9 cellular contexts compared by ENCODE assay signal in genomic region chr20:53752971-53753879, GRCh38.
A peak's percentile ranks its signal among the peaks of the same experiment; 100 is the strongest.
DNase-seq lines count a peak whose midpoint lies in the region; ATAC-seq, FAIRE-seq and TF ChIP-seq lines count a peak whose summit lies in the region.
"Had no signal": no experiment of that assay in that cellular context is flagged by ENCODE, and none has a peak within 500 bp of the region (broad histone marks: within the 10 kb centered on the region; RNA-seq: fewer than 3 reads in every experiment).

No MANE protein-coding gene starts in this region.

- H3K27ac Mint-ChIP-seq in Caco-2 (ENCODE audit: unreplicated experiment) (peak overlapping the region; percentile 91), naive B cell (peak overlapping the region in 4 of 6 donors; percentile 41 to 94 (median 73))

- H3K4me2 ChIP-seq in GM12878 (ENCODE audit: control insufficient read depth, insufficient read depth): no peak overlapping the region

- H2AFZ ChIP-seq in GM12878 (ENCODE audit: control insufficient read depth, low read depth, low read length): no peak overlapping the region

- BruUV-seq in Caco-2 (replicated peaks; lab: Mats Ljungman, UMichigan) (no TSS peak), GM12878 (replicated peaks; lab: Mats Ljungman, UMichigan) (no TSS peak)

- POLR2A ChIA-PET in Caco-2 (lab: Charles Lee): interaction anchor here (1.2 kb wide), 1 partner anchor 15 kb away, joined by 8 read pairs; no protein-coding TSS in a partner anchor
- POLR2A ChIA-PET in GM12878 (lab: Charles Lee): interaction anchor here (0.6 to 2.4 kb wide), 8 partner anchors 11 to 118 kb away, joined by 3 to 11 read pairs (median 4); no protein-coding TSS in a partner anchor

- no peak for FAIRE-seq in GM12878 (lab: Jason Lieb, UNC)

- DNase-seq in Caco-2: no peak
- DNase-seq in GM12878 (ENCODE audit: low read depth, low spot score): no peak
- DNase-seq in naive B cell: no peak
- DNase-seq in HuH-7 (ENCODE audit: low spot score): no peak
- no peak for DNase-seq in glomerular visceral epithelial cell (ENCODE audit: extremely low spot score)
- DNase-seq in epidermal melanocyte (ENCODE audit: insufficient read length, low spot score): no peak
- DNase-seq: left cardiac atrium had no signal

- peak overlapping the region; percentile 44 for H3K4me3 Mint-ChIP-seq in Caco-2 (ENCODE audit: unreplicated experiment)
- peak overlapping the region in 1 of 8 donors; percentile 61 for H3K4me3 Mint-ChIP-seq in naive B cell

- no peak for TF ChIP-seq POLR2A in GM12878 (IDR thresholded peaks at IDR 0.05; ENCODE audit: low read depth, low read length)

- no peaks in the 10 kb centered on the region for H3K9me3 Mint-ChIP-seq in Caco-2 (ENCODE audit: unreplicated experiment)
- H3K9me3 Mint-ChIP-seq in naive B cell: no peaks in the 10 kb centered on the region

- TF ChIP-seq CTCF in Caco-2 (IDR thresholded peaks at IDR 0.05; ENCODE audit: insufficient read depth in 1 of 2, low read depth in 1 of 2, low read length in 1 of 2, severe bottlenecking in 1 of 2, unreplicated experiment in 1 of 2): no peak
- TF ChIP-seq CTCF in GM12878 (IDR thresholded peaks at IDR 0.05 in 2 of 3, conservative IDR thresholded peaks at IDR 0.05 in 1 of 3; ENCODE audit: control insufficient read depth in 2 of 3, extremely low read depth in 1 of 3, insufficient read depth in 1 of 3, low read depth in 3 of 3, low read length in 3 of 3): no peak

- no peak overlapping the region for H3K9ac ChIP-seq in GM12878 (ENCODE audit: control insufficient read depth, insufficient read depth, low read length)

- H3K36me3 Mint-ChIP-seq in Caco-2 (ENCODE audit: insufficient read depth, unreplicated experiment): peaks cover 5% of the 10 kb centered on the region
- H3K36me3 Mint-ChIP-seq in naive B cell: no peaks in the 10 kb centered on the region

- in situ Hi-C loops in GM12878 (cut with MboI): no loop called here

- peaks cover 66% of the 10 kb centered on the region for H3K4me1 ChIP-seq in Caco-2
- H3K4me1 ChIP-seq in GM12878 (ENCODE audit: control insufficient read depth, insufficient read depth, low read length): peaks cover 64% of the 10 kb centered on the region

- intact Hi-C loops in Caco-2 (cut with micrococcal nuclease; ENCODE audit: unreplicated experiment) (loop anchor here (1.0 kb wide), 1 partner anchor 10 kb away; no protein-coding TSS in a partner anchor), GM12878 (cut with micrococcal nuclease; ENCODE audit: unreplicated experiment) (loop anchor here (5.0 kb wide), 5 partner anchors 46 to 176 kb away; no protein-coding TSS in a partner anchor)

- CTCF ChIA-PET in Caco-2 (lab: Charles Lee): interaction anchor here (0.9 kb wide), 1 partner anchor 174 kb away, joined by 3 read pairs; no protein-coding TSS in a partner anchor
- CTCF ChIA-PET in GM12878 (lab: Yijun Ruan, JAX): interaction anchor here (0.8 to 2.0 kb wide), 8 partner anchors 15 to 187 kb away, joined by 3 to 8 read pairs (median 3); no protein-coding TSS in a partner anchor

- H3K27me3 ChIP-seq in Caco-2 (replicated peaks; ENCODE audit: control insufficient read depth, insufficient read depth, low read length) (no peaks in the 10 kb centered on the region), GM12878 (replicated peaks in 1 of 2; ENCODE audit: control insufficient read depth in 2 of 2, insufficient read depth in 2 of 2, low read length in 1 of 2) (no peaks in the 10 kb centered on the region)

- WGBS in GM12878 (ENCODE audit: insufficient coverage, insufficient replicate concordance, low lambda C conversion rate, missing lambda C conversion rate): 21% methylated on average over 16 of the region's 16 CpGs

- peaks cover 74% of the 10 kb centered on the region for H3K4me1 Mint-ChIP-seq in Caco-2 (ENCODE audit: low read depth, unreplicated experiment)
- peaks cover 34 to 68% (median 53%) of the 10 kb centered on the region in 3 donors for H3K4me1 Mint-ChIP-seq in naive B cell

- ATAC-seq in GM12878 (no peak), naive B cell (ENCODE audit: low read depth in 2 of 2) (no peak), HG03045 (IDR thresholded peaks at IDR 0.05; ENCODE audit: unreplicated experiment) (no peak)
- ATAC-seq: left cardiac atrium had no signal

- no peaks in the 10 kb centered on the region for H3K36me3 ChIP-seq in Caco-2 (ENCODE audit: control insufficient read depth, insufficient read depth, low read length)
- no peaks in the 10 kb centered on the region for H3K36me3 ChIP-seq in KOPT-K1 (ENCODE audit: insufficient read depth, low read length)
- H3K36me3 ChIP-seq in GM12878 (ENCODE audit: control insufficient read depth in 2 of 2, insufficient read depth in 2 of 2, low read length in 1 of 2): no peaks in the 10 kb centered on the region

- RAD21 ChIA-PET in GM12878 (lab: Charles Lee; ENCODE audit: unreplicated experiment): interaction anchor here (0.7 to 5.6 kb wide), 22 partner anchors 14 to 172 kb away, joined by 3 to 41 read pairs (median 12); no protein-coding TSS in a partner anchor

- TF ChIP-seq RAD21 in GM12878 (IDR thresholded peaks at IDR 0.05; ENCODE audit: insufficient read depth, low read depth, low read length): no peak

- no peak for TF ChIP-seq EP300 in GM12878 (IDR thresholded peaks at IDR 0.05; ENCODE audit: borderline replicate concordance in 1 of 2, control insufficient read depth in 1 of 2, low read depth in 2 of 2, low read length in 2 of 2)

- H3K27me3 Mint-ChIP-seq in Caco-2 (ENCODE audit: insufficient read depth, unreplicated experiment) (no peaks in the 10 kb centered on the region), naive B cell (no peaks in the 10 kb centered on the region)

- H3K9me3 ChIP-seq in Caco-2: no peaks in the 10 kb centered on the region
- H3K9me3 ChIP-seq in KOPT-K1 (ENCODE audit: insufficient read depth, low read length, poor library complexity, severe bottlenecking): no peaks in the 10 kb centered on the region
- H3K9me3 ChIP-seq in GM12878 (replicated peaks; ENCODE audit: control insufficient read depth, insufficient read depth, low read length): no peaks in the 10 kb centered on the region

- SMC1A ChIA-PET in GM12878 (lab: Charles Lee; ENCODE audit: uncharacterized antibody, unreplicated experiment): interaction anchor here (0.6 to 12.5 kb wide), 31 partner anchors 13 to 180 kb away, joined by 3 to 290 read pairs (median 8); no protein-coding TSS in a partner anchor

- H3K4me3 ChIP-seq in Caco-2 (ENCODE audit: low read depth, low read length) (no peak overlapping the region), GM12878 (no peak overlapping the region)

- peak overlapping the region; percentile 83 for H3K27ac ChIP-seq in KOPT-K1 (ENCODE audit: low read depth, low read length, poor library complexity, severe bottlenecking)
- H3K27ac ChIP-seq in GM12878 (ENCODE audit: control insufficient read depth, insufficient read depth): peak overlapping the region; percentile 99

- no peaks in the 10 kb centered on the region for H3K79me2 ChIP-seq in GM12878 (ENCODE audit: control insufficient read depth, insufficient read depth, low read length)

- no peaks in the 10 kb centered on the region for H4K20me1 ChIP-seq in GM12878 (ENCODE audit: control insufficient read depth, insufficient read depth)

TF ChIP-seq in GM12878, 131 proteins besides CTCF, POLR2A, EP300 and RAD21 (continues in another document):
- TF ChIP-seq HCFC1 (IDR thresholded peaks at IDR 0.05; ENCODE audit: low read length): no peak
- TF ChIP-seq SUZ12 (IDR thresholded peaks at IDR 0.05; ENCODE audit: unreplicated experiment): no peak
- TF ChIP-seq ZBTB33 (IDR thresholded peaks at IDR 0.05): no peak
- TF ChIP-seq TBL1XR1 (IDR thresholded peaks at IDR 0.05; ENCODE audit: low read depth, low read length): no peak
- TF ChIP-seq REST (IDR thresholded peaks at IDR 0.05; ENCODE audit: low read depth, low read length): no peak
- no peak for TF ChIP-seq IKZF1 (conservative IDR thresholded peaks at IDR 0.05)
- peak; percentile 91 for TF ChIP-seq NFXL1 (IDR thresholded peaks at IDR 0.05; ENCODE audit: borderline replicate concordance)
- TF ChIP-seq WRNIP1 (IDR thresholded peaks at IDR 0.05; ENCODE audit: borderline replicate concordance, low read depth, low read length): no peak
